24 cellular contexts compared by ENCODE assay signal in genomic region chr18:45780568-45780967, GRCh38. TPM values are rescaled to one million over a fixed set of nuclear protein-coding genes. Genes with fewer than 3 reads are reported as not detected.
DNase-seq lines count a peak whose midpoint lies in the region; ATAC-seq and TF ChIP-seq lines count a peak whose summit lies in the region.
"Had no signal": no experiment of that assay in that cellular context is flagged by ENCODE, and none has a peak within 500 bp of the region (broad histone marks: within the 10 kb centered on the region; RNA-seq: fewer than 3 reads in every experiment).

No MANE protein-coding gene starts in this region.

- H3K9me3 ChIP-seq in breast epithelium: no peaks in the 10 kb centered on the region
- H3K9me3 ChIP-seq: body of pancreas, upper lobe of right lung had no signal

- ATAC-seq in omental fat pad (ENCODE audit: low FRiP score): no peak
- ATAC-seq in stimulated activated naive B cell treated with anti-CD40 and anti-IgM and Interleukin-4, amounts not matched to agents 10 μg/mL and 1 μg/mL and 100 μg/mL, for 72 hours (replicated peaks): no peak
- ATAC-seq: body of pancreas; natural killer cell treated with Interleukin-12 subunit alpha and Interleukin-12 subunit beta and Interleukin-15 and Interleukin-18, amount 100 ng/mL, for 72 hours; Right ventricle myocardium inferior; stimulated activated naive CD8-positive, alpha-beta T cell treated with anti-CD3 and anti-CD28 coated beads, Interleukin-15, amount 100 ng/mL, for 72 hours; T-helper 17 cell; upper lobe of right lung had no signal

- no peak for DNase-seq in breast epithelium (ENCODE audit: low spot score in 2 of 2)
- DNase-seq in MCF 10A (ENCODE audit: unreplicated experiment): no peak
- peak; percentile 5 for DNase-seq in NCI-H82 treated with DMSO at 0.1 percent for 48 hours (lab: John Stamatoyannopoulos, UW; ENCODE audit: unreplicated experiment)
- DNase-seq in fibroblast of gingiva (ENCODE audit: low read depth): peak; percentile 49
- peak; percentile 53 for DNase-seq in stromal cell of bone marrow (ENCODE audit: low read depth)
- no peak for DNase-seq in omental fat pad (ENCODE audit: low spot score)
- DNase-seq in DMS153 treated with DMSO at 0.1 percent for 48 hours (lab: John Stamatoyannopoulos, UW; ENCODE audit: unreplicated experiment): no peak
- DNase-seq in stimulated activated naive B cell treated with anti-CD40 and anti-IgM and Interleukin-4, amounts not matched to agents 10 μg/mL and 1 μg/mL and 100 μg/mL, for 72 hours: no peak
- DNase-seq: activated naive CD4-positive, alpha-beta T cell treated with Interleukin-2 at 50 U/mL for 16 hours; body of pancreas; NCI-H2081; NCI-H510A treated with DMSO at 0.1 percent for 48 hours; stimulated activated CD4-positive, alpha-beta T cell treated with anti-CD3 and anti-CD28 coated beads, Interleukin-2, amount 100 ng/mL, for 48 hours; stimulated activated naive CD8-positive, alpha-beta T cell treated with anti-CD3 and anti-CD28 coated beads, Interleukin-15, amount 100 ng/mL, for 72 hours; T-helper 17 cell; upper lobe of right lung; WERI-Rb-1 had no signal

- no peaks in the 10 kb centered on the region for H3K9me3 Mint-ChIP-seq in MCF 10A (ENCODE audit: unreplicated experiment)
- H3K9me3 Mint-ChIP-seq in stimulated activated naive B cell treated with anti-CD40 and anti-IgM and Interleukin-4, amounts not matched to agents 10 μg/mL and 1 μg/mL and 100 μg/mL, for 72 hours: no peaks in the 10 kb centered on the region
- H3K9me3 Mint-ChIP-seq: natural killer cell treated with Interleukin-12 subunit alpha and Interleukin-12 subunit beta and Interleukin-15 and Interleukin-18, amount 100 ng/mL, for 72 hours; stimulated activated naive CD8-positive, alpha-beta T cell treated with anti-CD3 and anti-CD28 coated beads, Interleukin-15, amount 100 ng/mL, for 72 hours had no signal

- POLR2A ChIA-PET in MCF 10A (lab: Yijun Ruan, JAX): no interaction called here

- H3K27ac Mint-ChIP-seq in MCF 10A (ENCODE audit: low read depth, unreplicated experiment): no peak overlapping the region
- no peak overlapping the region for H3K27ac Mint-ChIP-seq in stimulated activated naive B cell treated with anti-CD40 and anti-IgM and Interleukin-4, amounts not matched to agents 10 μg/mL and 1 μg/mL and 100 μg/mL, for 72 hours
- H3K27ac Mint-ChIP-seq: natural killer cell treated with Interleukin-12 subunit alpha and Interleukin-12 subunit beta and Interleukin-15 and Interleukin-18, amount 100 ng/mL, for 72 hours; T-helper 17 cell had no signal

- no peaks in the 10 kb centered on the region for H3K4me1 ChIP-seq in breast epithelium
- H3K4me1 ChIP-seq: body of pancreas, upper lobe of right lung had no signal

- H3K27ac ChIP-seq in breast epithelium: peak overlapping the region; percentile 4 to 54
- H3K27ac ChIP-seq: BLaER1 treated with 17β-estradiol and CSF1 and Interleukin-3, amounts not matched to agents 10 nM and 100 nM; body of pancreas; HL-60; skin epidermis; upper lobe of right lung; WERI-Rb-1 had no signal

- TF ChIP-seq POLR2A in breast epithelium (IDR thresholded peaks at IDR 0.05): no peak

- CTCF ChIA-PET in MCF 10A (lab: Yijun Ruan, JAX): interaction anchor here (0.6 kb wide), 2 partner anchors 21 to 681 kb away, joined by 3 to 4 read pairs; no protein-coding TSS in a partner anchor

- H3K36me3 ChIP-seq in breast epithelium: no peaks in the 10 kb centered on the region
- H3K36me3 ChIP-seq: BLaER1 treated with 17β-estradiol and CSF1 and Interleukin-3, amounts not matched to agents 10 nM and 100 nM; upper lobe of right lung; WERI-Rb-1 had no signal

- H3K4me3 Mint-ChIP-seq in MCF 10A (ENCODE audit: unreplicated experiment): no peak overlapping the region
- no peak overlapping the region for H3K4me3 Mint-ChIP-seq in stimulated activated naive B cell treated with anti-CD40 and anti-IgM and Interleukin-4, amounts not matched to agents 10 μg/mL and 1 μg/mL and 100 μg/mL, for 72 hours
- H3K4me3 Mint-ChIP-seq: natural killer cell treated with Interleukin-12 subunit alpha and Interleukin-12 subunit beta and Interleukin-15 and Interleukin-18, amount 100 ng/mL, for 72 hours; stimulated activated naive CD8-positive, alpha-beta T cell treated with anti-CD3 and anti-CD28 coated beads, Interleukin-15, amount 100 ng/mL, for 72 hours; T-helper 17 cell had no signal

- no peaks in the 10 kb centered on the region for H3K27me3 ChIP-seq in breast epithelium
- H3K27me3 ChIP-seq: body of pancreas, upper lobe of right lung had no signal

- TF ChIP-seq CTCF in breast epithelium (IDR thresholded peaks at IDR 0.05): no peak
- no peak for TF ChIP-seq CTCF in MCF 10A (IDR thresholded peaks at IDR 0.05; ENCODE audit: unreplicated experiment)
- TF ChIP-seq CTCF in omental fat pad (IDR thresholded peaks at IDR 0.05): no peak

- no peaks in the 10 kb centered on the region for H3K36me3 Mint-ChIP-seq in MCF 10A (ENCODE audit: insufficient read depth, unreplicated experiment)
- H3K36me3 Mint-ChIP-seq in stimulated activated naive B cell treated with anti-CD40 and anti-IgM and Interleukin-4, amounts not matched to agents 10 μg/mL and 1 μg/mL and 100 μg/mL, for 72 hours: no peaks in the 10 kb centered on the region
- H3K36me3 Mint-ChIP-seq: natural killer cell treated with Interleukin-12 subunit alpha and Interleukin-12 subunit beta and Interleukin-15 and Interleukin-18, amount 100 ng/mL, for 72 hours had no signal

- H3K4me1 Mint-ChIP-seq in MCF 10A (ENCODE audit: insufficient read depth, unreplicated experiment): peaks cover 11% of the 10 kb centered on the region
- peaks cover 0 to 2% of the 10 kb centered on the region in 2 donors for H3K4me1 Mint-ChIP-seq in stimulated activated naive B cell treated with anti-CD40 and anti-IgM and Interleukin-4, amounts not matched to agents 10 μg/mL and 1 μg/mL and 100 μg/mL, for 72 hours
- H3K4me1 Mint-ChIP-seq: stimulated activated naive CD8-positive, alpha-beta T cell treated with anti-CD3 and anti-CD28 coated beads, Interleukin-15, amount 100 ng/mL, for 72 hours had no signal

- BruUV-seq in MCF 10A (replicated peaks; lab: Mats Ljungman, UMichigan): no TSS peak

- no peaks in the 10 kb centered on the region for H3K27me3 Mint-ChIP-seq in MCF 10A (ENCODE audit: insufficient read depth, unreplicated experiment)
- peaks cover 40 to 45% of the 10 kb centered on the region in 2 donors for H3K27me3 Mint-ChIP-seq in stimulated activated naive B cell treated with anti-CD40 and anti-IgM and Interleukin-4, amounts not matched to agents 10 μg/mL and 1 μg/mL and 100 μg/mL, for 72 hours

- intact Hi-C loops in breast epithelium (cut with DNase I; ENCODE audit: low total_unique reads): no loop called here
- intact Hi-C loops in MCF 10A (cut with micrococcal nuclease): no loop called here

- no peak overlapping the region for H3K4me3 ChIP-seq in breast epithelium
- H3K4me3 ChIP-seq: BLaER1 treated with 17β-estradiol and CSF1 and Interleukin-3, amounts not matched to agents 10 nM and 100 nM; body of pancreas; skin epidermis; upper lobe of right lung had no signal

RNA-seq across cellular contexts. Expression of gene SIGLEC15, which starts 44.9 kb away (rescaled TPM):
- total RNA-seq in breast epithelium (1 to 10 TPM in 1 of 3 donors, under 1 TPM in 2; 0.16 to 1.5 (median 0.66) TPM), MCF 10A (2022) (not detected in 2 replicates), omental fat pad (1 to 10 TPM in 1 of 4 donors, under 1 TPM in 2, not detected in 1; 0.25 to 2.5 (median 0.46) TPM)
- total RNA-seq: frontal cortex; natural killer cell treated with Interleukin-12 subunit alpha and Interleukin-12 subunit beta and Interleukin-15 and Interleukin-18, amount 100 ng/mL, for 72 hours; Right ventricle myocardium inferior; T-helper 17 cell had no signal

RNA-seq across cellular contexts. Expression of gene SLC14A1, which starts 56.6 kb away (rescaled TPM):
- total RNA-seq in breast epithelium: 1 to 10 TPM in 2 of 3 donors, under 1 TPM in 1; 0.64 to 2.6 (median 2.3) TPM
- not detected in 2 replicates for total RNA-seq in MCF 10A (2022)
- total RNA-seq in omental fat pad: 10 to 100 TPM in 2 of 4 donors, 1 to 10 TPM in 2; 1.2 to 15.1 (median 8.2) TPM
- total RNA-seq: A172 had no signal

Comparison
In these comparisons a context has a peak if more than half of its experiments do, and no peak if none do; other contexts are left out.
1. DNase-seq: peak in NCI-H82 treated with DMSO at 0.1 percent for 48 hours (single experiment), fibroblast of gingiva (single experiment) and stromal cell of bone marrow (single experiment); none in breast epithelium (0 of 2), MCF 10A (single experiment), omental fat pad (single experiment), DMS153 treated with DMSO at 0.1 percent for 48 hours (single experiment) and stimulated activated naive B cell treated with anti-CD40 and anti-IgM and Interleukin-4, amounts not matched to agents 10 μg/mL and 1 μg/mL and 100 μg/mL, for 72 hours (single experiment).